ENCODE assay signal across 17 cellular contexts in genomic region chr11:104098555-104098954, GRCh38.
"Had no signal": no experiment of that assay in that cellular context is flagged by ENCODE, and none has a peak within 500 bp of the region (broad histone marks: within the 10 kb centered on the region; RNA-seq: fewer than 3 reads in every experiment).

No MANE protein-coding gene starts in this region.

- DNase-seq: activated CD4-positive, alpha-beta T cell treated with anti-CD3 and anti-CD28 coated beads, Interleukin-2, amount 10 ng/mL, durations not matched to agents 7 days and 5 days; activated CD8-positive, alpha-beta T cell treated with anti-CD3 and anti-CD28 coated beads, Interleukin-2, amount 10 ng/mL, durations not matched to agents 7 days and 5 days; activated gamma-delta T cell; activated naive CD4-positive, alpha-beta T cell treated with anti-CD3 and anti-CD28 coated beads, Interleukin-2, amount 50 U/mL, for 16 hours; activated naive CD8-positive, alpha-beta T cell treated with anti-CD3 and anti-CD28 coated beads, Interleukin-2, amount 50 U/mL, for 24 hours; central memory CD4-positive, alpha-beta T cell; effector memory CD4-positive, alpha-beta T cell; glutamatergic neuron; immature natural killer cell; left ventricle myocardium superior; midbrain; pancreas; psoas muscle; stimulated activated CD4-positive, alpha-beta T cell treated with anti-CD3 and anti-CD28 coated beads, Interleukin-4, amount 100 ng/mL, for 4 hours; stimulated activated naive CD8-positive, alpha-beta T cell treated with anti-CD3 and anti-CD28 coated beads, Interleukin-15, amount 100 ng/mL, for 72 hours; tibial artery had no signal

- ATAC-seq: activated CD4-positive, CD25-positive, alpha-beta regulatory T cell treated with anti-CD3 and anti-CD28 coated beads, Interleukin-2, amount 50 U/mL, for 24 hours; activated CD8-positive, alpha-beta T cell treated with anti-CD3 and anti-CD28 coated beads, Interleukin-2, amount 10 ng/mL, durations not matched to agents 7 days and 5 days; activated naive CD8-positive, alpha-beta T cell treated with anti-CD3 and anti-CD28 coated beads, Interleukin-2, amount 50 U/mL, for 24 hours; left ventricle myocardium superior; pancreas; psoas muscle; stimulated activated naive CD8-positive, alpha-beta T cell treated with anti-CD3 and anti-CD28 coated beads, Interleukin-15, amount 100 ng/mL, for 72 hours had no signal
